ENCODE assay signal across 11 cellular contexts in the genomic region with DNA sequence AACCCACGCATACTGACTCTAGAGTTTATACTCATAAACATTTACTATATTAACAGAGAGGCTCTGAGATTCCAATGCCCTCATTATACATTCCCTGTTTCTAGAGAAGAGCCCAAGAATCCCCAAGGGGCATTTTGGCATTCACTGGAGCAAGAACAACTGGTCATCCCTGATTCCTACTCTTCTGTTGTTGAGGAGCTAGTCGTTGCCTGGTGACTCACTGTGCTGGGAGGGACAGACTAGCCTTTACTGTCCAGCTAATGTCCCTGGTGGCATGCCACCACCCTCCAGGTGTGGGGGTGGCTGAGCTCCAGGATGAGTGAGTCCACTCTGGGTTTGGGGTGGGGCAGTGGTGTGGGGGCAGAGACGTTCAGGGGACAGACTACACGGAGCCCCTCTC. TPM values are rescaled to one million over a fixed set of nuclear protein-coding genes. Genes with fewer than 3 reads are reported as not detected.
DNase-seq lines count a peak whose midpoint lies in the region; ATAC-seq and TF ChIP-seq lines count a peak whose summit lies in the region.
"Had no signal": no experiment of that assay in that cellular context is flagged by ENCODE, and none has a peak within 500 bp of the region (broad histone marks: within the 10 kb centered on the region; RNA-seq: fewer than 3 reads in every experiment).

No MANE protein-coding gene starts in this region.

- H3K27me3 ChIP-seq in body of pancreas (no peaks in the 10 kb centered on the region), upper lobe of left lung (no peaks in the 10 kb centered on the region)

- H3K9me3 Mint-ChIP-seq in progenitor cell of endocrine pancreas (ENCODE audit: low read depth): no peaks in the 10 kb centered on the region

- intact Hi-C loops in body of pancreas (cut with DNase I): no loop called here

- TF ChIP-seq POLR2A in body of pancreas (IDR thresholded peaks at IDR 0.05) (no peak), upper lobe of left lung (IDR thresholded peaks at IDR 0.05) (no peak)

- H3K9me3 ChIP-seq in body of pancreas (no peaks in the 10 kb centered on the region), upper lobe of left lung (no peaks in the 10 kb centered on the region)

- no peaks in the 10 kb centered on the region for H3K36me3 Mint-ChIP-seq in progenitor cell of endocrine pancreas (ENCODE audit: insufficient read depth)

- H3K27ac Mint-ChIP-seq in progenitor cell of endocrine pancreas: no peak overlapping the region

- H3K4me3 ChIP-seq in body of pancreas (no peak overlapping the region), upper lobe of left lung (no peak overlapping the region)

- peak; percentile 34 for DNase-seq in HPDE6-E6E7 (ENCODE audit: extremely low spot score)
- DNase-seq in body of pancreas: no peak
- DNase-seq in kidney glomerular epithelial cell (lab: John Stamatoyannopoulos, UW): peak; percentile 97
- DNase-seq in upper lobe of left lung: no peak
- no peak for DNase-seq in progenitor cell of endocrine pancreas (ENCODE audit: low spot score, unreplicated experiment)
- no peak for DNase-seq in activated CD4-positive, alpha-beta T cell treated with anti-CD3 and anti-CD28 coated beads for 4 hours
- DNase-seq in activated CD4-positive, alpha-beta T cell treated with anti-CD3 and anti-CD28 coated beads for 48 hours: no peak
- DNase-seq: activated CD4-positive, alpha-beta T cell treated with anti-CD3 and anti-CD28 coated beads for 1 hour; activated naive CD4-positive, alpha-beta T cell treated with Interleukin-2 at 50 U/mL for 16 hours; GDM1; NCI-H1694 had no signal

- H3K4me1 ChIP-seq in body of pancreas: peaks cover 4% of the 10 kb centered on the region
- no peaks in the 10 kb centered on the region for H3K4me1 ChIP-seq in upper lobe of left lung

- no peak for TF ChIP-seq EP300 in upper lobe of left lung (IDR thresholded peaks at IDR 0.05)

- TF ChIP-seq CTCF in body of pancreas (IDR thresholded peaks at IDR 0.05): no peak
- no peak for TF ChIP-seq CTCF in upper lobe of left lung (IDR thresholded peaks at IDR 0.05)
- TF ChIP-seq CTCF in progenitor cell of endocrine pancreas (IDR thresholded peaks at IDR 0.05; ENCODE audit: unreplicated experiment): no peak

- WGBS in body of pancreas, 2 donors: 36 to 42% methylated on average over 4 of the region's 4 CpGs
- 57 to 66% methylated on average over 4 of the region's 4 CpGs for WGBS in upper lobe of left lung, 2 donors

- H3K36me3 ChIP-seq in body of pancreas (replicated peaks in 1 of 2; ENCODE audit: insufficient read depth in 1 of 2, low read depth in 2 of 2): no peaks in the 10 kb centered on the region
- no peaks in the 10 kb centered on the region for H3K36me3 ChIP-seq in upper lobe of left lung

- H3K4me1 Mint-ChIP-seq in progenitor cell of endocrine pancreas (ENCODE audit: low read depth): no peaks in the 10 kb centered on the region

- H3K27ac ChIP-seq in body of pancreas (no peak overlapping the region), upper lobe of left lung (no peak overlapping the region)

- no peak overlapping the region for H3K4me3 Mint-ChIP-seq in progenitor cell of endocrine pancreas (ENCODE audit: low read depth)

- peak; percentile 36 for ATAC-seq in body of pancreas
- ATAC-seq in upper lobe of left lung (ENCODE audit: low FRiP score in 2 of 2): peak; percentile 58 to 85

- H3K27me3 Mint-ChIP-seq in progenitor cell of endocrine pancreas: peaks cover 14% of the 10 kb centered on the region

RNA-seq across cellular contexts. Expression of gene RHOB, which starts 49.2 kb away (rescaled TPM):
- 100 to 1,000 TPM; 376 to 784 TPM for total RNA-seq in body of pancreas
- total RNA-seq in upper lobe of left lung: 100 to 1,000 TPM; 193 to 583 (median 336) TPM
- 140 and 148 TPM in 2 replicates for total RNA-seq in progenitor cell of endocrine pancreas

Comparison
In these comparisons a context has a peak if more than half of its experiments do, and no peak if none do; other contexts are left out.
1. DNase-seq: peak in HPDE6-E6E7 (single experiment) and kidney glomerular epithelial cell (single experiment); none in body of pancreas (0 of 4), upper lobe of left lung (0 of 2), progenitor cell of endocrine pancreas (single experiment), activated CD4-positive, alpha-beta T cell treated with anti-CD3 and anti-CD28 coated beads for 4 hours (0 of 2) and activated CD4-positive, alpha-beta T cell treated with anti-CD3 and anti-CD28 coated beads for 48 hours (single experiment).